ENCODE assay signal across 12 cellular contexts in genomic region chr17:80457236-80457856, GRCh38. TPM values are rescaled to one million over a fixed set of nuclear protein-coding genes. Genes with fewer than 3 reads are reported as not detected.
DNase-seq lines count a peak whose midpoint lies in the region; ATAC-seq and TF ChIP-seq lines count a peak whose summit lies in the region.
"Had no signal": no experiment of that assay in that cellular context is flagged by ENCODE, and none has a peak within 500 bp of the region (broad histone marks: within the 10 kb centered on the region; RNA-seq: fewer than 3 reads in every experiment).

No MANE protein-coding gene starts in this region.

- BruUV-seq in PC-9 (replicated peaks; lab: Mats Ljungman, UMichigan), result no TSS peak

- H4K20me1 ChIP-seq in PC-9 (ENCODE audit: insufficient read depth), result no peaks in the 10 kb centered on the region
- no peaks in the 10 kb centered on the region for H4K20me1 ChIP-seq in smooth muscle cell (ENCODE audit: low read depth)

- H3K36me3 ChIP-seq in PC-9 (ENCODE audit: low read depth), result no peaks in the 10 kb centered on the region
- H3K36me3 ChIP-seq in smooth muscle cell (ENCODE audit: low read depth), result no peaks in the 10 kb centered on the region
- H3K36me3 ChIP-seq: prostate gland had no signal

- H3K4me1 ChIP-seq in PC-9 (replicated peaks; ENCODE audit: insufficient read depth) (peaks cover 15% of the 10 kb centered on the region), smooth muscle cell (ENCODE audit: low read depth) (peaks cover 9% of the 10 kb centered on the region)
- H3K4me1 ChIP-seq: prostate gland had no signal

- H3K4me2 ChIP-seq in PC-9 (0 out of 2 replicates have a peak overlapping the region, but pooled peaks have one; percentile 3), smooth muscle cell (peak overlapping the region; percentile 22)

- H2AFZ ChIP-seq in PC-9, result no peak overlapping the region
- H2AFZ ChIP-seq in smooth muscle cell (ENCODE audit: low read depth), result no peak overlapping the region

- no peak for TF ChIP-seq POLR2A in erythroblast (IDR thresholded peaks at IDR 0.05; ENCODE audit: low read length)

- 87% methylated on average over 15 of the region's 15 CpGs for WGBS in smooth muscle cell (ENCODE audit: low lambda C conversion rate)

- no peak for TF ChIP-seq CTCF in PC-9 (conservative IDR thresholded peaks at IDR 0.05)
- TF ChIP-seq CTCF in smooth muscle cell (IDR thresholded peaks at IDR 0.05; ENCODE audit: borderline replicate concordance, insufficient read depth, poor library complexity, severe bottlenecking), result no peak

- H3K27ac ChIP-seq in PC-9, result no peak overlapping the region
- no peak overlapping the region for H3K27ac ChIP-seq in smooth muscle cell (ENCODE audit: low read depth)
- H3K27ac ChIP-seq: 22Rv1, prostate gland had no signal

- 0 out of 2 replicates have a peak, but pooled peaks cover 5% of the 10 kb centered on the region for H3K79me2 ChIP-seq in PC-9 (ENCODE audit: low read depth)
- no peaks in the 10 kb centered on the region for H3K79me2 ChIP-seq in smooth muscle cell (ENCODE audit: low read depth)

- H3K9ac ChIP-seq in smooth muscle cell (ENCODE audit: low read depth), result no peak overlapping the region

- H3K9me2 ChIP-seq in PC-9 (ENCODE audit: insufficient read depth), result no peaks in the 10 kb centered on the region

- H3K9me3 ChIP-seq in PC-9 (ENCODE audit: insufficient read depth, low read depth) (no peaks in the 10 kb centered on the region), smooth muscle cell (replicated peaks; ENCODE audit: low read depth) (no peaks in the 10 kb centered on the region)
- H3K9me3 ChIP-seq: prostate gland had no signal

- intact Hi-C loops in PC-9 (cut with micrococcal nuclease; ENCODE audit: unreplicated experiment), result no loop called here

- no peak overlapping the region for H3K4me3 ChIP-seq in PC-9
- no peak overlapping the region for H3K4me3 ChIP-seq in smooth muscle cell
- H3K4me3 ChIP-seq: prostate gland had no signal

- H3F3A ChIP-seq in PC-9 (ENCODE audit: insufficient read depth, low read depth), result no peaks in the 10 kb centered on the region
- no peaks in the 10 kb centered on the region for H3F3A ChIP-seq in smooth muscle cell (ENCODE audit: low read depth)

- H3K27me3 ChIP-seq in PC-9 (ENCODE audit: insufficient read depth, low read depth) (no peaks in the 10 kb centered on the region; the same call in 1 of the 2 replicates), smooth muscle cell (ENCODE audit: low read depth) (peaks cover 14% of the 10 kb centered on the region)

- CTCF ChIA-PET in PC-9 (lab: Charles Lee), result no interaction called here

- ATAC-seq in HG03108 (IDR thresholded peaks at IDR 0.05; ENCODE audit: unreplicated experiment), result no peak

- POLR2A ChIA-PET in PC-9 (lab: Charles Lee; ENCODE audit: unreplicated experiment), result no interaction called here

- DNase-seq in NK-92 treated with Interleukin-12 subunit alpha and Interleukin-12 subunit beta, amount 100 ng/mL, for 24 hours (lab: John Stamatoyannopoulos, UW), result peak; percentile 45
- no peak for DNase-seq in NK-92 (lab: John Stamatoyannopoulos, UW; ENCODE audit: unreplicated experiment)
- peak in 1 of 2 experiments; percentile 65 for DNase-seq in PC-9
- DNase-seq in erythroblast (lab: John Stamatoyannopoulos, UW), result peak; percentile 69 to 86
- no peak for DNase-seq in smooth muscle cell (lab: John Stamatoyannopoulos, UW; ENCODE audit: unreplicated experiment)
- no peak for DNase-seq in NCI-H1105 (lab: John Stamatoyannopoulos, UW)
- DNase-seq in HCEC 1CT, result no peak
- DNase-seq: H9, NCI-H187 had no signal

RNA-seq across cellular contexts. Expression of gene NPTX1, which starts 19.1 kb away (rescaled TPM):
- total RNA-seq in PC-9 (2021) (6.1 and 6.9 TPM in 2 replicates), smooth muscle cell (1.8 and 3.9 TPM in 2 replicates)
- polyA plus RNA-seq in smooth muscle cell, result 5.9 and 7.6 TPM in 2 replicates

RNA-seq across cellular contexts. Expression of gene ENDOV, which starts 42.4 kb away (rescaled TPM):
- total RNA-seq in PC-9 (2021), result 50.3 and 84.8 TPM in 2 replicates
- total RNA-seq in smooth muscle cell, result 22.2 and 31.6 TPM in 2 replicates
- 59.7 and 61.7 TPM in 2 replicates for polyA plus RNA-seq in smooth muscle cell

Comparison
In these comparisons a context has a peak if more than half of its experiments do, and no peak if none do; other contexts are left out.
1. DNase-seq: peak in NK-92 treated with Interleukin-12 subunit alpha and Interleukin-12 subunit beta, amount 100 ng/mL, for 24 hours (single experiment) and erythroblast (2 of 2); none in NK-92 (single experiment), smooth muscle cell (single experiment), NCI-H1105 (single experiment) and HCEC 1CT (single experiment).